ENCODE assay signal across 1 cellular context in the genomic region with DNA sequence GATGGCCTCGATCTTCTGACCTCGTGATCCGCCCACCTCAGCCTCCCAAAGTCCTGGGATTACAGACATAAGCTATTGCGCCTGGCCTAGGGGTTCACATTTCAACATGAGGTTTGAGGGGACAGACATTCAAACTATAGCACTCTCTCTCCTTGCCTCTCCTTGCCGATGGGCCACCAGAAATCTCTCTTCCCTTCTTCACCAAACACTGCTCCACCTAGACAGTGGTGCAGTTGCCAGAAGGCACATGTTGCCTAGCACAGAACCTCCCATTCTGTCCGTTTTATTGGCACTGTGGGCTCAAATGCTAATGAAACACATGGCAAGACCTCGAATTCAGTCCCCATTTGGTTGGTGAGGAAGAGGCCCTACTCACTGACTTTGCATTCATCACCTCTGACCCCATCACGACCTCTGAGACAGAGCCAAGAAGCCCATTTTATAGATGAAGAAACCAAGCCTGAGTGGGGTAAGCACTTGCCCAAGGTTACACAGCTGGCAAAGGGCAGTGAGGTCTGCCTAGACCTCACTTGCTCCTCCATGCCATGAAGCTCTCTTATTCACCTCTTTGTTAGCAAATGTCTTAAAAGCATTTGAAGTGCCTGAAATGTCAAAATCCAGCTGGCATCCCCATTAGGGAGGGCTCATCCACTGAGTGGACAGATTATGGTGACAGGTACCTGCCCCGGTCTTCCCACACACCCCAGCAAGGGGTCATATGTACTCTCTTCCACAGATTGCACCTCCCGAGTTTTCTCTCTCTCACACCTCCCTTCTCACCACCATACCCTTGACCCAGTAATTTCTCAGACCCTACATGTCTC.
TF ChIP-seq lines count a peak whose summit lies in the region.

No MANE protein-coding gene starts in this region.

TF ChIP-seq in A549, 52 proteins besides CTCF, POLR2A, EP300 and RAD21 (continued from another document):
- TF ChIP-seq, protein P1, sequence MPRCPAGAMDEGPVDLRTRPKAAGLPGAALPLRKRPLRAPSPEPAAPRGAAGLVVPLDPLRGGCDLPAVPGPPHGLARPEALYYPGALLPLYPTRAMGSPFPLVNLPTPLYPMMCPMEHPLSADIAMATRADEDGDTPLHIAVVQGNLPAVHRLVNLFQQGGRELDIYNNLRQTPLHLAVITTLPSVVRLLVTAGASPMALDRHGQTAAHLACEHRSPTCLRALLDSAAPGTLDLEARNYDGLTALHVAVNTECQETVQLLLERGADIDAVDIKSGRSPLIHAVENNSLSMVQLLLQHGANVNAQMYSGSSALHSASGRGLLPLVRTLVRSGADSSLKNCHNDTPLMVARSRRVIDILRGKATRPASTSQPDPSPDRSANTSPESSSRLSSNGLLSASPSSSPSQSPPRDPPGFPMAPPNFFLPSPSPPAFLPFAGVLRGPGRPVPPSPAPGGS (IDR thresholded peaks at IDR 0.05) = no peak
- TF ChIP-seq CHD4 (IDR thresholded peaks at IDR 0.05; ENCODE audit: borderline replicate concordance) = peak; percentile 76; the same call in 1 of the 2 replicates
TF ChIP-seq in A549: peak in this region for 6.
